In the genomic region with DNA sequence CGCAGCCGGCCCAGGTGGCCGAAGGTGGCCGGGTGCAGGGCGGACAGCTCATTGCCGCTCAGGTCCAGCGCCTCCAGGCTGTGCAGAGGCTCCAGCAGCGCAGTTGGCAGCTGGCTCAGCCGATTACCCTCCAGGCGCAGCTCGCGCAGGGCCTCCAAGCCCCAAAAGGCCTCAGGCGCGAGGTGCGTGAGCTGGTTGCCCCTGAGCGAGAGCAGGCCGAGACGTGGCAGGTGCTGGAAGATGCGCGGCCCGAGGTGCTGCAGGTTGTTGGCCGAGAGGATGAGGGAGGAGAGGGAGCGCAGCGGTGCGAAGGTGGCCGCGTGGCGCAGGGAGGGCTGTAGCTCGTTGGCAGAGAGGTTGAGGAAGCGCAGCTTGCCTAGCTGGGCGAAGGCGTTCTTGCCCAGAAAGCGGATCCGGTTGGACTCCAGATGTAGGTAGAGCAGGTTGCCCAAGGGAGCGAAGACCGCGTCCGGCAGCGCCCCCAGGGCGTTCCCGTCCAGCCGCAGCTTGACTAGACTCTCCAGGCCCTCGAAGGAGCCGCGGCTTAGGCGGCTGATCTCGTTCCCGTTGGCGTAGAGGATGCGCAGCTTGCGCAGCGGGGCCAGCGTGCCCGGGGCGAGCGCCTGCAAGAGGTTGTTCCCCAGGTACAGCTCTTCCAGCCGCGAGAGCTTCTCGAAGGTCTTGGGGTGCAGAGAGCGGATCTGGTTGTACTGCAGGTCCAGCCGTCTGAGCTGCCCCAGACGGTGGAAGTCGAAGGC, we compare ENCODE assay signal across 8 cellular contexts. TPM values are rescaled to one million over a fixed set of nuclear protein-coding genes. Genes with fewer than 3 reads are reported as not detected.
DNase-seq lines count a peak whose midpoint lies in the region; ATAC-seq and TF ChIP-seq lines count a peak whose summit lies in the region.

No MANE protein-coding gene starts in this region.

- H3K36me3 ChIP-seq in HUES48 (ENCODE audit: control insufficient read depth, insufficient read depth, low read length) (no peaks in the 10 kb centered on the region), smooth muscle cell (ENCODE audit: low read depth) (no peaks in the 10 kb centered on the region)

- 6% methylated on average over 60 of the region's 63 CpGs for WGBS in smooth muscle cell (ENCODE audit: low lambda C conversion rate)

- no peak for ATAC-seq in GM18498 (IDR thresholded peaks at IDR 0.05; ENCODE audit: unreplicated experiment)
- no peak for ATAC-seq in HG02938 (IDR thresholded peaks at IDR 0.05; ENCODE audit: unreplicated experiment)

- H3K79me2 ChIP-seq in smooth muscle cell (ENCODE audit: low read depth), result no peaks in the 10 kb centered on the region

- in situ Hi-C loops in astrocyte of the cerebellum (cut with HindIII; ENCODE audit: low sequenced_read_pairs), result no loop called here

- CTCF ChIA-PET in AG04450 (lab: Charles Lee), result interaction anchor here (0.6 to 3.1 kb wide), 22 partner anchors 11 to 394 kb away, joined by 3 to 18 read pairs (median 4); no protein-coding TSS in a partner anchor

- H3K9me3 ChIP-seq in AG04450 (ENCODE audit: control insufficient read depth, insufficient read depth, low read length) (peaks cover 20% of the 10 kb centered on the region; the same call in 1 of the 2 replicates), HUES48 (ENCODE audit: control insufficient read depth, insufficient read depth, low read length) (0 out of 2 replicates have a peak, but pooled peaks cover 3% of the 10 kb centered on the region), smooth muscle cell (replicated peaks; ENCODE audit: low read depth) (no peaks in the 10 kb centered on the region)

- peaks cover 7% of the 10 kb centered on the region for H4K20me1 ChIP-seq in smooth muscle cell (ENCODE audit: low read depth)

- peaks cover 60% of the 10 kb centered on the region for H3K27me3 ChIP-seq in AG04450 (ENCODE audit: control insufficient read depth, insufficient read depth, low read length)
- peaks cover 58% of the 10 kb centered on the region for H3K27me3 ChIP-seq in HUES48 (ENCODE audit: control insufficient read depth, insufficient read depth, low read length)
- H3K27me3 ChIP-seq in smooth muscle cell (ENCODE audit: low read depth), result no peaks in the 10 kb centered on the region

- no peak for DNase-seq in AG04450 (ENCODE audit: low read depth, low spot score)
- no peak for DNase-seq in astrocyte of the cerebellum (ENCODE audit: low read depth)
- peak; percentile 43 for DNase-seq in iPS-NIHi11 (ENCODE audit: low spot score)
- no peak for DNase-seq in smooth muscle cell (lab: John Stamatoyannopoulos, UW; ENCODE audit: unreplicated experiment)
- no peak for DNase-seq in GM19238 (ENCODE audit: insufficient read length, low spot score)

- H3K4me1 ChIP-seq in HUES48 (ENCODE audit: control insufficient read depth, insufficient read depth, low read length) (peaks cover 24% of the 10 kb centered on the region), smooth muscle cell (ENCODE audit: low read depth) (peaks cover 22% of the 10 kb centered on the region)

- no peak overlapping the region for H3K27ac ChIP-seq in AG04450 (ENCODE audit: low read depth, low read length)
- H3K27ac ChIP-seq in HUES48 (ENCODE audit: low read depth, low read length), result no peak overlapping the region
- H3K27ac ChIP-seq in smooth muscle cell (ENCODE audit: low read depth), result no peak overlapping the region

- no peak for TF ChIP-seq CTCF in AG04450 (IDR thresholded peaks at IDR 0.05; ENCODE audit: low read depth, low read length)
- TF ChIP-seq CTCF in astrocyte of the cerebellum (IDR thresholded peaks at IDR 0.05; ENCODE audit: low read depth, low read length, missing control alignments), result no peak
- no peak for TF ChIP-seq CTCF in smooth muscle cell (IDR thresholded peaks at IDR 0.05; ENCODE audit: borderline replicate concordance, insufficient read depth, poor library complexity, severe bottlenecking)

- H3K4me3 ChIP-seq in AG04450 (ENCODE audit: low read depth, low read length) (peak overlapping the region; percentile 49), HUES48 (ENCODE audit: low read depth, low read length) (peak overlapping the region; percentile 68), astrocyte of the cerebellum (ENCODE audit: low read depth, low read length) (peak overlapping the region; percentile 46), smooth muscle cell (peak overlapping the region; percentile 68)

- H3K4me2 ChIP-seq in smooth muscle cell, result peak overlapping the region; percentile 97

- H3F3A ChIP-seq in smooth muscle cell (ENCODE audit: low read depth), result peaks cover 38% of the 10 kb centered on the region

- H3K9ac ChIP-seq in HUES48 (ENCODE audit: low read depth, low read length) (no peak overlapping the region), smooth muscle cell (ENCODE audit: low read depth) (no peak overlapping the region)

- POLR2A ChIA-PET in AG04450 (lab: Yijun Ruan, JAX), result no interaction called here

- H2AFZ ChIP-seq in smooth muscle cell (ENCODE audit: low read depth), result peak overlapping the region; percentile 83

RNA-seq across cellular contexts. Expression of a gene that starts 0.9 kb away (rescaled TPM):
- polyA plus RNA-seq in AG04450 (2011; rRNA removed) (0.15 and 0.16 TPM in 2 replicates), smooth muscle cell (4.7 and 11.0 TPM in 2 replicates)
- 0.05 and 0.09 TPM in 2 replicates for polyA minus RNA-seq in AG04450 (2011; rRNA and poly(A)+ RNA removed)
- 8.9 and 11.1 TPM in 2 replicates for total RNA-seq in smooth muscle cell
